ENCODE assay signal across 8 cellular contexts in genomic region chrX:153539171-153539978, GRCh38. TPM values are rescaled to one million over a fixed set of nuclear protein-coding genes. Genes with fewer than 3 reads are reported as not detected.
DNase-seq lines count a peak whose midpoint lies in the region; ATAC-seq and TF ChIP-seq lines count a peak whose summit lies in the region.

No MANE protein-coding gene starts in this region.

- ATAC-seq in GM18505 (IDR thresholded peaks at IDR 0.05; ENCODE audit: unreplicated experiment) = peak; percentile 68
- ATAC-seq in HG03378 (IDR thresholded peaks at IDR 0.05; ENCODE audit: unreplicated experiment) = peak; percentile 65
- peak; percentile 65 for ATAC-seq in aorta (ENCODE audit: low FRiP score)

- no peaks in the 10 kb centered on the region for H3K9me3 ChIP-seq in A673 (ENCODE audit: low read depth, low read length, poor library complexity, severe bottlenecking)
- H3K9me3 ChIP-seq in SJSA1 (replicated peaks) = no peaks in the 10 kb centered on the region
- H3K9me3 ChIP-seq in aorta (ENCODE audit: control insufficient read depth, low read length) = no peaks in the 10 kb centered on the region

- TF ChIP-seq POLR2A in GM18505 (IDR thresholded peaks at IDR 0.05; ENCODE audit: borderline replicate concordance, extremely low read depth, insufficient read depth, insufficient read length) = no peak

- CTCF ChIA-PET in A673 (lab: Charles Lee) = interaction anchor here (0.6 to 1.5 kb wide), 8 partner anchors 10 to 169 kb away, joined by 3 to 17 read pairs (median 4); no protein-coding TSS in a partner anchor

- DNase-seq in A673 (ENCODE audit: low spot score) (peak; percentile 58), SJSA1 (ENCODE audit: low read depth in 1 of 2, low spot score in 2 of 2) (peak; percentile 21 to 59), head of caudate nucleus (peak; percentile 56 to 89 (median 76)), posterior vena cava (ENCODE audit: low spot score) (peak; percentile 90), aorta (peak; percentile 78 to 88)
- DNase-seq in activated naive CD4-positive, alpha-beta T cell treated with Interleukin-2 at 50 U/mL for 16 hours = peak; percentile 58

- no peaks in the 10 kb centered on the region for H3K36me3 ChIP-seq in A673 (ENCODE audit: insufficient read depth, low read length, poor library complexity, severe bottlenecking)
- no peaks in the 10 kb centered on the region for H3K36me3 ChIP-seq in SJSA1
- no peaks in the 10 kb centered on the region for H3K36me3 ChIP-seq in aorta (ENCODE audit: control insufficient read depth in 1 of 2, insufficient read depth in 2 of 2, low read length in 1 of 2)

- peak; percentile 92 for TF ChIP-seq CTCF in A673 (conservative IDR thresholded peaks at IDR 0.05; ENCODE audit: low read depth, low read length)

- POLR2A ChIA-PET in A673 (lab: Charles Lee; ENCODE audit: low non-redundant PET) = interaction anchor here (0.6 kb wide), 1 partner anchor 38 kb away, joined by 14 read pairs; no protein-coding TSS in a partner anchor

- H3K4me1 ChIP-seq in A673 (ENCODE audit: insufficient read depth, low read length, poor library complexity, severe bottlenecking) = no peaks in the 10 kb centered on the region
- H3K4me1 ChIP-seq in SJSA1 (replicated peaks) = no peaks in the 10 kb centered on the region
- no peaks in the 10 kb centered on the region for H3K4me1 ChIP-seq in aorta (ENCODE audit: control insufficient read depth in 1 of 2, insufficient read depth in 2 of 2, low read length in 2 of 2)

- intact Hi-C loops in A673 (cut with micrococcal nuclease; ENCODE audit: unreplicated experiment) = no loop called here
- intact Hi-C loops in head of caudate nucleus (cut with DNase I) = no loop called here
- intact Hi-C loops in posterior vena cava (cut with DNase I) = no loop called here
- intact Hi-C loops in aorta (cut with DNase I) = no loop called here

- H3K4me3 ChIP-seq in A673 (ENCODE audit: low read depth, low read length, poor library complexity, severe bottlenecking) (no peak overlapping the region), SJSA1 (no peak overlapping the region), aorta (ENCODE audit: low read length in 2 of 2) (no peak overlapping the region)

- 37 to 52% methylated on average over 29 to 31 of the region's 31 CpGs for WGBS in aorta, 2 donors

- H3K27ac ChIP-seq in A673 (ENCODE audit: low read depth, low read length, poor library complexity, severe bottlenecking) (no peak overlapping the region), SJSA1 (no peak overlapping the region), aorta (ENCODE audit: low read depth in 1 of 2, low read length in 2 of 2) (no peak overlapping the region)

- no TSS peak for BruUV-seq in A673 (replicated peaks; lab: Mats Ljungman, UMichigan)

- H3K27me3 ChIP-seq in A673 (replicated peaks; ENCODE audit: insufficient read depth, low read depth, low read length, poor library complexity) (no peaks in the 10 kb centered on the region), SJSA1 (replicated peaks) (no peaks in the 10 kb centered on the region), aorta (ENCODE audit: control insufficient read depth in 1 of 2, insufficient read depth in 2 of 2, low read length in 1 of 2) (no peaks in the 10 kb centered on the region)

RNA-seq across cellular contexts. Expression of gene ATP2B3, which starts 21.9 kb away (rescaled TPM):
- 0.11 and 0.42 TPM in 2 replicates for total RNA-seq in A673 (2021)
- total RNA-seq in SJSA1 (2014; rRNA removed; shearing (Covaris generic)) = not detected in 2 replicates
- under 1 TPM in 1 of 2 donors, not detected in 1; 0.19 TPM for total RNA-seq in posterior vena cava
- total RNA-seq in aorta = under 1 TPM; 0.19 to 0.27 TPM
- under 1 TPM in 1 of 2 donors, not detected in 1; 0.20 TPM for polyA plus RNA-seq in aorta

RNA-seq across cellular contexts. Expression of gene BGN, which starts 44.6 kb away (rescaled TPM):
- total RNA-seq in A673 (2021) (51.8 and 90.9 TPM in 2 replicates), posterior vena cava (100 to 1,000 TPM; 392 to 743 TPM), aorta (1,000 to 10,000 TPM; 1,297 to 2,306 TPM)
- total RNA-seq in SJSA1 (2014; rRNA removed; shearing (Covaris generic)) = 0.08 TPM in 1 of 2 replicates, not detected in the other
- polyA plus RNA-seq in aorta = 1,000 to 10,000 TPM; 1,177 to 3,171 TPM

RNA-seq across cellular contexts. Expression of gene CCNQ, which starts 59.6 kb away (rescaled TPM):
- total RNA-seq in A673 (2021) (27.1 and 32.4 TPM in 2 replicates), posterior vena cava (10 to 100 TPM; 15.8 to 21.7 TPM), aorta (10 to 100 TPM; 13.5 to 13.6 TPM)
- 39.9 and 49.3 TPM in 2 replicates for total RNA-seq in SJSA1 (2014; rRNA removed; shearing (Covaris generic))
- 10 to 100 TPM; 28.8 to 40.3 TPM for polyA plus RNA-seq in aorta

Comparison
In these comparisons a context has a peak if more than half of its experiments do, and no peak if none do; other contexts are left out.
1. DNase-seq: peak in every context shown above with its lines; median percentile 90 in posterior vena cava; 83 in aorta; 76 in head of caudate nucleus; 58 in A673; 58 in activated naive CD4-positive, alpha-beta T cell treated with Interleukin-2 at 50 U/mL for 16 hours; 40 in SJSA1.
2. RNA of gene BGN, which starts 44.6 kb away (total RNA-seq): 1,297 to 2,306 TPM in aorta, 392 to 743 TPM in posterior vena cava and 51.8 to 90.9 TPM in A673; 0.08 TPM in SJSA1; every median in the first group is over 10 times any median in the second.
3. Peak in every context shown above with its lines, with median percentiles within 50 percentile points of each other: ATAC-seq.